1 cellular context compared by ENCODE assay signal in genomic region chr11:124823512-124824376, GRCh38.
TF ChIP-seq lines count a peak whose summit lies in the region.

No MANE protein-coding gene starts in this region.

TF ChIP-seq in HepG2, 621 proteins besides CTCF, POLR2A, EP300 and RAD21:
- TF ChIP-seq HHEX (CRISPR knock-in tag; IDR thresholded peaks at IDR 0.05) (0 out of 2 replicates have a peak, but pooled peaks have one; percentile 21), SP5 (CRISPR knock-in tag; IDR thresholded peaks at IDR 0.05; ENCODE audit: borderline replicate concordance, low read depth) (0 out of 2 replicates have a peak, but pooled peaks have one; percentile 7), NFKBIZ (CRISPR knock-in tag; IDR thresholded peaks at IDR 0.05) (no peak), NR2F6 (IDR thresholded peaks at IDR 0.05) (0 out of 2 replicates have a peak, but pooled peaks have one; percentile 14), NR2F6 (CRISPR knock-in tag; IDR thresholded peaks at IDR 0.05) (0 out of 2 replicates have a peak, but pooled peaks have one; percentile 15), BHLHE40 (IDR thresholded peaks at IDR 0.05; ENCODE audit: low read length) (peak; percentile 67), ZNF83 (CRISPR knock-in tag; IDR thresholded peaks at IDR 0.05; ENCODE audit: borderline replicate concordance) (no peak), TEF (CRISPR knock-in tag; IDR thresholded peaks at IDR 0.05) (no peak), KAT2B (IDR thresholded peaks at IDR 0.05; ENCODE audit: borderline replicate concordance, low read depth, low read length) (no peak), ZNF644 (CRISPR knock-in tag; IDR thresholded peaks at IDR 0.05; ENCODE audit: low read depth) (peak; percentile 35; the same call in 1 of the 2 replicates), ZBTB38 (CRISPR knock-in tag; IDR thresholded peaks at IDR 0.05) (no peak), FOXA1 (IDR thresholded peaks at IDR 0.05) (no peak), FOXA1 (CRISPR knock-in tag; IDR thresholded peaks at IDR 0.05) (peak; percentile 12; the same call in 1 of the 2 replicates)
- TF ChIP-seq, protein P1, sequence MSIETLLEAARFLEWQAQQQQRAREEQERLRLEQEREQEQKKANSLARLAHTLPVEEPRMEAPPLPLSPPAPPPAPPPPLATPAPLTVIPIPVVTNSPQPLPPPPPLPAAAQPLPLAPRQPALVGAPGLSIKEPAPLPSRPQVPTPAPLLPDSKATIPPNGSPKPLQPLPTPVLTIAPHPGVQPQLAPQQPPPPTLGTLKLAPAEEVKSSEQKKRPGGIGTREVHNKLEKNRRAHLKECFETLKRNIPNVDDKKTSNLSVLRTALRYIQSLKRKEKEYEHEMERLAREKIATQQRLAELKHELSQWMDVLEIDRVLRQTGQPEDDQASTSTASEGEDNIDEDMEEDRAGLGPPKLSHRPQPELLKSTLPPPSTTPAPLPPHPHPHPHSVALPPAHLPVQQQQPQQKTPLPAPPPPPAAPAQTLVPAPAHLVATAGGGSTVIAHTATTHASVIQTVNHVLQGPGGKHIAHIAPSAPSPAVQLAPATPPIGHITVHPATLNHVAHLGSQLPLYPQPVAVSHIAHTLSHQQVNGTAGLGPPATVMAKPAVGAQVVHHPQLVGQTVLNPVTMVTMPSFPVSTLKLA (IDR thresholded peaks at IDR 0.05), result peak; percentile 49
